ENCODE assay signal across 8 cellular contexts in the genomic region with DNA sequence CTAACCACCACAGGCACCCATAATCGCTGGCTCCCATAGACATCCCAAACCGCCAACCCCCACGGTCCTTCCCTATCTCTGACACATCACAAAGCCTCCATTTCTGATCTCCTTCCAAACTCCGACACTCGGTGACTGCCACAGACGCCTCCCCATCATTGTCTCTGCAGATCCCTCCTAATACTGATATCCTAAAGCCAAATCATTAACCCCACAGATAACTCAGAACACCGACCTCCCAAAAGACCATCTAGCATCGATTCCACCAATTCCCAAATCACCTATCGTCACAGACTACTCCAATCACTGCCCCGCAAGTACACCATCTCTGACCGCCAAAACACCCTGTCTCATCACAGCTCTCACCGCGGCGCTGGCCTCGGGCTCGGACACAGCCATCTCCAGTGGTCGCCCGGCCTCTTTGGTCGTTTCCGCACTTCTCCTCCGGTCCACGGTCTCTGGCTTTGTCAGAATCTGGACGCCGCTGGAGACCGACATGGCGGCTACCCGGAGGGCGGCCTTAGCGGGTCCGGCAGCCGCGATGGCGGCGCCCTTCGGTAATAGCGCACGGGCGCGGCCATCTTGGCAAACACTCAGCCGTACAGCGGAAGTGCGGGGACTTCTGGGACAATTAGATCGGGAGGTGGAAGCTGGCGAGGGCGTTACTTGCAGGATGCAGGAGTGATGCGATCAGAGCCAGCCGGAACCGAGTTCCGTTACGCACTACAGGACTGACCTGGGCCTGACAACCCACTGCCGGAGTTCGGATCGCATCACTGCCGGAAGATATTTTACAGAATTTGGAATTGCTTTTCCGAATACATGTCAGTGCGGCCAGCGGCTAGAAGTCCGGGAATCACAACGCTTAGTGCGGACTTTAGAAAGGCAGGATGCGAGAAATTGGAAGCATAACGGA. TPM values are rescaled to one million over a fixed set of nuclear protein-coding genes. Genes with fewer than 3 reads are reported as not detected.
DNase-seq lines count a peak whose midpoint lies in the region; ATAC-seq and TF ChIP-seq lines count a peak whose summit lies in the region.

A gene (minus strand): TSS at position 534 of the 916 bp plus-strand sequence. CDS start 36 bp downstream, at position 498.

- H3K27ac Mint-ChIP-seq in natural killer cell = no peak within 1 kb of the TSS
- no peak within 1 kb of the TSS for H3K27ac Mint-ChIP-seq in stimulated activated memory B cell treated with anti-CD40 and anti-IgM and Interleukin-4, amounts not matched to agents 10 μg/mL and 1 μg/mL and 100 μg/mL, for 72 hours

- CTCF ChIA-PET in AG04450 (lab: Charles Lee) = no interaction called here
- CTCF ChIA-PET in Panc1 (lab: Charles Lee) = no interaction called here

- DNase-seq in AG04450 (ENCODE audit: low read depth, low spot score) (peak; percentile 91), HPDE6-E6E7 (ENCODE audit: extremely low spot score) (peak; percentile 63), Panc1 (ENCODE audit: low read depth, low spot score) (peak; percentile 48), fibroblast of villous mesenchyme (ENCODE audit: low read depth) (peak; percentile 92), natural killer cell (peak; percentile 70)
- DNase-seq in activated effector memory CD4-positive, alpha-beta T cell treated with anti-CD3 and anti-CD28 coated beads, Interleukin-2, amount 50 U/mL, for 16 hours = peak; percentile 91

- no peaks in the 10 kb centered on the region for H3K4me1 ChIP-seq in Panc1 (ENCODE audit: control insufficient read depth, insufficient read depth, low read length)

- no peaks in the 10 kb centered on the region for H3K9me3 Mint-ChIP-seq in natural killer cell
- H3K9me3 Mint-ChIP-seq in stimulated activated memory B cell treated with anti-CD40 and anti-IgM and Interleukin-4, amounts not matched to agents 10 μg/mL and 1 μg/mL and 100 μg/mL, for 72 hours = peaks cover 5% of the 10 kb centered on the region

- H3K27me3 Mint-ChIP-seq in natural killer cell (ENCODE audit: low read depth in 2 of 2) = peaks cover 0 to 7% of the 10 kb centered on the region in 2 donors
- H3K27me3 Mint-ChIP-seq in stimulated activated memory B cell treated with anti-CD40 and anti-IgM and Interleukin-4, amounts not matched to agents 10 μg/mL and 1 μg/mL and 100 μg/mL, for 72 hours = no peaks in the 10 kb centered on the region

- ATAC-seq in GM19395 (IDR thresholded peaks at IDR 0.05; ENCODE audit: unreplicated experiment) (peak; percentile 98), Panc1 (peak; percentile 99), natural killer cell (peak; percentile 92 to 97 (median 95))
- ATAC-seq in stimulated activated memory B cell treated with anti-CD40 and anti-IgM and Interleukin-4, amounts not matched to agents 10 μg/mL and 1 μg/mL and 100 μg/mL, for 72 hours = peak; percentile 98

- H3K9me3 ChIP-seq in AG04450 (ENCODE audit: control insufficient read depth, insufficient read depth, low read length) (peaks cover 42% of the 10 kb centered on the region), Panc1 (ENCODE audit: control insufficient read depth, insufficient read depth, low read depth, low read length) (peaks cover 4% of the 10 kb centered on the region; the same call in 1 of the 2 replicates)

- intact Hi-C loops in Panc1 (cut with micrococcal nuclease; ENCODE audit: unreplicated experiment) = no loop called here
- intact Hi-C loops in natural killer cell (cut with micrococcal nuclease) = no loop called here

- H3K4me1 Mint-ChIP-seq in natural killer cell = no peaks in the 10 kb centered on the region
- no peaks in the 10 kb centered on the region for H3K4me1 Mint-ChIP-seq in stimulated activated memory B cell treated with anti-CD40 and anti-IgM and Interleukin-4, amounts not matched to agents 10 μg/mL and 1 μg/mL and 100 μg/mL, for 72 hours

- H3K27ac ChIP-seq in AG04450 (ENCODE audit: low read depth, low read length) (peak within 1 kb of the TSS; percentile 73), Panc1 (ENCODE audit: low read length) (peak within 1 kb of the TSS; percentile 75)

- H3K27me3 ChIP-seq in AG04450 (ENCODE audit: control insufficient read depth, insufficient read depth, low read length) = peaks cover 9% of the 10 kb centered on the region
- no peaks in the 10 kb centered on the region for H3K27me3 ChIP-seq in Panc1 (ENCODE audit: control insufficient read depth, insufficient read depth, low read length)

- POLR2A ChIA-PET in AG04450 (lab: Yijun Ruan, JAX) (no interaction called here), Panc1 (lab: Charles Lee) (no interaction called here)

- in situ Hi-C loops in Panc1 (cut with HindIII; ENCODE audit: low pct_unique_long_range_greater_than_20kb, low sequenced_read_pairs) = no loop called here

- TF ChIP-seq CTCF in AG04450 (IDR thresholded peaks at IDR 0.05; ENCODE audit: low read depth, low read length) (no peak), Panc1 (IDR thresholded peaks at IDR 0.05) (no peak), fibroblast of villous mesenchyme (IDR thresholded peaks at IDR 0.05; ENCODE audit: insufficient read depth, low read depth, low read length) (no peak), natural killer cell (IDR thresholded peaks at IDR 0.05) (no peak)

- no peaks in the 10 kb centered on the region for H3K36me3 Mint-ChIP-seq in natural killer cell
- H3K36me3 Mint-ChIP-seq in stimulated activated memory B cell treated with anti-CD40 and anti-IgM and Interleukin-4, amounts not matched to agents 10 μg/mL and 1 μg/mL and 100 μg/mL, for 72 hours = no peaks in the 10 kb centered on the region

- BruUV-seq in Panc1 (replicated peaks; lab: Mats Ljungman, UMichigan) = no TSS peak

- H3K36me3 ChIP-seq in Panc1 (ENCODE audit: control insufficient read depth, insufficient read depth, low read length) = no peaks in the 10 kb centered on the region

- no peak within 1 kb of the TSS for H3K4me3 Mint-ChIP-seq in natural killer cell
- H3K4me3 Mint-ChIP-seq in stimulated activated memory B cell treated with anti-CD40 and anti-IgM and Interleukin-4, amounts not matched to agents 10 μg/mL and 1 μg/mL and 100 μg/mL, for 72 hours = no peak within 1 kb of the TSS

- peak within 1 kb of the TSS; percentile 91 for H3K4me3 ChIP-seq in AG04450 (ENCODE audit: low read depth, low read length)
- peak within 1 kb of the TSS; percentile 63 to 68 for H3K4me3 ChIP-seq in Panc1 (ENCODE audit: low read depth in 2 of 2, low read length in 2 of 2)
- H3K4me3 ChIP-seq in fibroblast of villous mesenchyme (ENCODE audit: low read depth, low read length) = peak within 1 kb of the TSS; percentile 72

RNA-seq across cellular contexts. Expression of the gene that starts here (rescaled TPM):
- polyA plus RNA-seq in AG04450 (2011; rRNA removed) = 1.7 and 2.0 TPM in 2 replicates
- 0.83 and 2.8 TPM in 2 replicates for polyA minus RNA-seq in AG04450 (2011; rRNA and poly(A)+ RNA removed)
- 1.1 TPM for total RNA-seq in Panc1 (2021; ENCODE audit: unreplicated experiment)
- 0.59 TPM for polyA plus RNA-seq in Panc1 (2012; ENCODE audit: insufficient read length)
- 1.6 and 2.6 TPM in 2 replicates for total RNA-seq in fibroblast of villous mesenchyme
- total RNA-seq in natural killer cell = 1 to 10 TPM in 2 of 3 donors, under 1 TPM in 1; 0.89 to 1.7 (median 1.3) TPM

Comparison
In these comparisons a context has a peak if more than half of its experiments do, and no peak if none do; other contexts are left out.
1. Peak in every context shown above with its lines: DNase-seq, ATAC-seq, H3K4me3 ChIP-seq and H3K27ac ChIP-seq.